Comparison of ENCODE assay signal across 19 cellular contexts in the genomic region with DNA sequence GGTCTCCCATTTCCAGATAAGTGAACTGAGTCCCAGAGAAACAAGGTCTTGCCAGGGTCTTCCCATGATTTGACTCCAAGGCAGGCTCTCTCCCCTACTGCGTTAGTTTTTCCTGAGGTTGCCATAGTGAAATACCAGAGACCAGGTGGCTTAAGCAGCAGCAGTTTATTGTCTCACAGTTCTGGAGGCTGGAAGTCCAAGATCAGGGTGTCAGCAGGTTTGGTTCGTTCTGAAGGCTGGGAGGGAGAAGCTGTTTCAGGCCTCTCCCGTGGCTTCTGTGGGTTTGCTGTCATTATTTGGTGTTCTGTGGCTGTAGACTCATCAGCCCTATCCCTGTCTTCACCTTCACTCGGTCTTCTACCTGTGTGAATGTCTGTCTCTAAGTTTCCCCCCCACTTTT.
"Had no signal": no experiment of that assay in that cellular context is flagged by ENCODE, and none has a peak within 500 bp of the region (broad histone marks: within the 10 kb centered on the region; RNA-seq: fewer than 3 reads in every experiment).

No MANE protein-coding gene starts in this region.

- H3K27me3 Mint-ChIP-seq: activated B cell treated with CpG ODN at 0.5 μM for 24 hours; activated CD8-positive, alpha-beta memory T cell treated with anti-CD3 and anti-CD28 coated beads, Interleukin-2, amount 10 ng/mL, durations not matched to agents 7 days and 5 days; activated naive CD8-positive, alpha-beta T cell; natural killer cell treated with Interleukin-12 subunit alpha and Interleukin-12 subunit beta and Interleukin-15 and Interleukin-18, amount 100 ng/mL, for 72 hours; progenitor cell of endocrine pancreas had no signal

- H3K4me3 ChIP-seq: coronary artery, dorsolateral prefrontal cortex, mucosa of descending colon, smooth muscle cell, tibial nerve had no signal

- H3K4me3 Mint-ChIP-seq: activated B cell treated with CpG ODN at 0.5 μM for 24 hours; activated CD8-positive, alpha-beta memory T cell treated with anti-CD3 and anti-CD28 coated beads, Interleukin-2, amount 10 ng/mL, durations not matched to agents 7 days and 5 days; activated CD8-positive, alpha-beta T cell treated with anti-CD3 and anti-CD28 coated beads, Interleukin-2, amount 10 ng/mL, durations not matched to agents 7 days and 5 days; activated naive CD8-positive, alpha-beta T cell; natural killer cell treated with Interleukin-12 subunit alpha and Interleukin-12 subunit beta and Interleukin-15 and Interleukin-18, amount 100 ng/mL, for 72 hours had no signal

- H3K27me3 ChIP-seq: dorsolateral prefrontal cortex, tibial nerve had no signal

- H3K9me3 Mint-ChIP-seq: activated B cell treated with CpG ODN at 0.5 μM for 24 hours; activated T-helper 2 cell treated with anti-CD3 and anti-CD28 coated beads, Interferon-gamma antibody, Interleukin-2, Interleukin-4, amounts not matched to agents 10 μg/mL and 5 μg/mL and 100 μg/mL, durations not matched to agents 14 hours and 24 hours and 36 hours; natural killer cell treated with Interleukin-12 subunit alpha and Interleukin-12 subunit beta and Interleukin-15 and Interleukin-18, amount 100 ng/mL, for 72 hours had no signal

- H3K36me3 Mint-ChIP-seq: natural killer cell treated with Interleukin-12 subunit alpha and Interleukin-12 subunit beta and Interleukin-15 and Interleukin-18, amount 100 ng/mL, for 72 hours had no signal

- H3K27ac ChIP-seq: coronary artery, dorsolateral prefrontal cortex had no signal

- H3K9me3 ChIP-seq: mucosa of descending colon, tibial nerve had no signal

- ATAC-seq: activated CD8-positive, alpha-beta memory T cell treated with anti-CD3 and anti-CD28 coated beads, Interleukin-2, amount 10 ng/mL, durations not matched to agents 7 days and 5 days; activated CD8-positive, alpha-beta T cell treated with anti-CD3 and anti-CD28 coated beads, Interleukin-2, amount 10 ng/mL, durations not matched to agents 7 days and 5 days; mucosa of descending colon; natural killer cell treated with Interleukin-12 subunit alpha and Interleukin-12 subunit beta and Interleukin-15 and Interleukin-18, amount 100 ng/mL, for 72 hours had no signal

- DNase-seq: activated B cell treated with CpG ODN at 0.5 μM for 24 hours; activated CD8-positive, alpha-beta memory T cell treated with anti-CD3 and anti-CD28 coated beads, Interleukin-2, amount 10 ng/mL, durations not matched to agents 7 days and 5 days; activated CD8-positive, alpha-beta T cell treated with anti-CD3 and anti-CD28 coated beads, Interleukin-2, amount 10 ng/mL, durations not matched to agents 7 days and 5 days; activated T-cell treated with anti-CD3 and anti-CD28 coated beads, Interleukin-2, amount 50 U/mL, for 48 hours; anterior cingulate cortex; dorsolateral prefrontal cortex; effector memory CD4-positive, alpha-beta T cell; foreskin fibroblast; mucosa of descending colon; stimulated activated CD4-positive, alpha-beta T cell treated with anti-CD3 and anti-CD28 coated beads, Interleukin-1b, Interleukin-23, amount 100 ng/mL, for 48 hours; stimulated activated naive CD4-positive, alpha-beta T cell treated with Interleukin-2 at 50 U/mL for 16 hours; T-helper 2 cell had no signal

- H3K27ac Mint-ChIP-seq: activated B cell treated with CpG ODN at 0.5 μM for 24 hours; activated CD8-positive, alpha-beta memory T cell treated with anti-CD3 and anti-CD28 coated beads, Interleukin-2, amount 10 ng/mL, durations not matched to agents 7 days and 5 days; activated CD8-positive, alpha-beta T cell treated with anti-CD3 and anti-CD28 coated beads, Interleukin-2, amount 10 ng/mL, durations not matched to agents 7 days and 5 days; activated naive CD8-positive, alpha-beta T cell; activated T-helper 2 cell treated with anti-CD3 and anti-CD28 coated beads, Interferon-gamma antibody, Interleukin-2, Interleukin-4, amounts not matched to agents 10 μg/mL and 5 μg/mL and 100 μg/mL, durations not matched to agents 14 hours and 24 hours and 36 hours; natural killer cell treated with Interleukin-12 subunit alpha and Interleukin-12 subunit beta and Interleukin-15 and Interleukin-18, amount 100 ng/mL, for 72 hours had no signal
